Comparison of ENCODE assay signal across 1 cellular context in the genomic region with DNA sequence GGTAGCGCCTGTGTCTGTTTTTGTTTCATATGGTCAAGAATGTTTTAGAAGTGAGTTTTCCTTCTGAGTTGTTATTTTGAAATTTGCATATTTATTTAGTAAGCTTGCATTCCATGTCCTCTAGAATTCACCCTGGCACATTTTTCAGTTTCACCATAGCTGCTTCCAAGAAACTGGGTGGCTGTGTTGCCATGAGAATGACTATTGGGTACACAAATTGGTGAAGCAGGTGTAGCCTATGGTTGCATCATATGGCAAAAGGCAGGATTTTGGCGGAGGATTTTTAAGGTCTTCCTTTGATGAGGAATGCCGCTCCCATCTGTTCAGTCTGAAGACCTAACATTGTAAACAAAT.
TF ChIP-seq lines count a peak whose summit lies in the region.

No MANE protein-coding gene starts in this region.

TF ChIP-seq in H1, 55 proteins besides CTCF, POLR2A, EP300 and RAD21:
- no peak for TF ChIP-seq JUN (IDR thresholded peaks at IDR 0.05; ENCODE audit: low read depth, low read length)
- TF ChIP-seq TCF12 (IDR thresholded peaks at IDR 0.05; ENCODE audit: low read depth, low read length) = no peak
- no peak for TF ChIP-seq RFX5 (IDR thresholded peaks at IDR 0.05; ENCODE audit: borderline replicate concordance, low read depth, low read length)
- no peak for TF ChIP-seq SIRT6 (IDR thresholded peaks at IDR 0.05; ENCODE audit: low read length)
- no peak for TF ChIP-seq HDAC2 (IDR thresholded peaks at IDR 0.05; ENCODE audit: borderline replicate concordance in 1 of 2, low read depth in 2 of 2, low read length in 2 of 2)
- TF ChIP-seq CEBPB (IDR thresholded peaks at IDR 0.05; ENCODE audit: low read depth, low read length) = peak; percentile 61; the same call in 1 of the 2 replicates
- TF ChIP-seq TBP (IDR thresholded peaks at IDR 0.05; ENCODE audit: low read depth, low read length) = no peak
